In the genomic region with DNA sequence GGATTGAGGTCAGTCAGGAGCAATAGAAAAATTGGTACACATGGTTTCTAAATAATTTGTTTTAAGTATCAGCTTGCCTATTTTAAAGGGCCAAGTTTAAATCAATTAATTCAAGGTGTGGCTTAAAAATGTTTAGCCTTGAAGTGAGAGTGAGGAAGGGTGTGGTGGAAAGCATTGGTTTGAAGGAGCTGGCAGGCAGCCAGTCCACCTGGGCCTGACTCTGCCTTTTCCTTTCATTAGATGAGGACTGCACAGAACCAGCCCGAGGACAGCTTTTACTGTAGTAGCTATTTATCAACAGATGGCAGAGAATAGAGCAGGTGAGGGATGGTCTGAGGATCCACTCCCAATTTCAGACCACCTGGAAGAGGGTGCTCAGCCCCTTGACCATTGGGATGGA, we compare ENCODE assay signal across 12 cellular contexts. TPM values are rescaled to one million over a fixed set of nuclear protein-coding genes. Genes with fewer than 3 reads are reported as not detected.
DNase-seq lines count a peak whose midpoint lies in the region; ATAC-seq, FAIRE-seq and TF ChIP-seq lines count a peak whose summit lies in the region.
"Had no signal": no experiment of that assay in that cellular context is flagged by ENCODE, and none has a peak within 500 bp of the region (broad histone marks: within the 10 kb centered on the region; RNA-seq: fewer than 3 reads in every experiment).

No MANE protein-coding gene starts in this region.

- peaks cover 33% of the 10 kb centered on the region for H3K36me3 Mint-ChIP-seq in activated naive CD4-positive, alpha-beta T cell treated with anti-CD3 and anti-CD28 coated beads, Interleukin-2, amount 50 U/mL, for 24 hours
- H3K36me3 Mint-ChIP-seq in activated naive CD4-positive, alpha-beta T cell treated with anti-CD3 and anti-CD28 coated beads for 36 hours (ENCODE audit: low read depth): peaks cover 41% of the 10 kb centered on the region
- peaks cover 74% of the 10 kb centered on the region for H3K36me3 Mint-ChIP-seq in activated T-helper 2 cell treated with anti-CD3 and anti-CD28 coated beads, Interferon-gamma antibody, Interleukin-2, Interleukin-4, amounts not matched to agents 10 μg/mL and 5 μg/mL and 100 μg/mL, durations not matched to agents 14 hours and 24 hours and 36 hours (ENCODE audit: low read depth)

- ATAC-seq in K562: no peak
- ATAC-seq: heart right ventricle had no signal

- no peak for TF ChIP-seq EP300 in K562 (IDR thresholded peaks at IDR 0.05; ENCODE audit: low read length)
- TF ChIP-seq EP300 in transverse colon (IDR thresholded peaks at IDR 0.05; ENCODE audit: low read depth): no peak

- H3K9ac ChIP-seq in K562 (ENCODE audit: insufficient read depth in 1 of 2, low read depth in 2 of 2, low read length in 2 of 2): no peak overlapping the region
- H3K9ac ChIP-seq: BLaER1 had no signal

- CTCF ChIA-PET in activated naive CD4-positive, alpha-beta T cell treated with anti-CD3 and anti-CD28 coated beads for 36 hours (lab: Charles Lee): interaction anchor here (0.7 kb wide), 1 partner anchor 104 kb away, joined by 3 read pairs; no protein-coding TSS in a partner anchor
- CTCF ChIA-PET in K562 (lab: Yijun Ruan, JAX; ENCODE audit: low intra/inter-chr PET ratio): no interaction called here

- peak overlapping the region; percentile 1 for H3K4me3 Mint-ChIP-seq in activated naive CD4-positive, alpha-beta T cell treated with anti-CD3 and anti-CD28 coated beads, Interleukin-2, amount 50 U/mL, for 24 hours
- H3K4me3 Mint-ChIP-seq in activated naive CD4-positive, alpha-beta T cell treated with anti-CD3 and anti-CD28 coated beads for 36 hours: no peak overlapping the region
- no peak overlapping the region for H3K4me3 Mint-ChIP-seq in activated T-helper 2 cell treated with anti-CD3 and anti-CD28 coated beads, Interferon-gamma antibody, Interleukin-2, Interleukin-4, amounts not matched to agents 10 μg/mL and 5 μg/mL and 100 μg/mL, durations not matched to agents 14 hours and 24 hours and 36 hours (ENCODE audit: low read depth)
- H3K4me3 Mint-ChIP-seq: activated naive CD8-positive, alpha-beta T cell; T-helper 2 cell treated with Interferon-gamma antibody and Interleukin-4, amounts not matched to agents 5 μg/mL and 100 μg/mL, for 36 hours had no signal

- no peak for TF ChIP-seq RAD21 in K562 (CRISPR knock-in tag; conservative IDR thresholded peaks at IDR 0.05 in 1 of 2, IDR thresholded peaks at IDR 0.05 in 1 of 2)

- no peaks in the 10 kb centered on the region for H3K9me3 Mint-ChIP-seq in activated naive CD4-positive, alpha-beta T cell treated with anti-CD3 and anti-CD28 coated beads, Interleukin-2, amount 50 U/mL, for 24 hours
- no peaks in the 10 kb centered on the region for H3K9me3 Mint-ChIP-seq in activated naive CD4-positive, alpha-beta T cell treated with anti-CD3 and anti-CD28 coated beads for 36 hours
- no peaks in the 10 kb centered on the region for H3K9me3 Mint-ChIP-seq in activated T-helper 2 cell treated with anti-CD3 and anti-CD28 coated beads, Interferon-gamma antibody, Interleukin-2, Interleukin-4, amounts not matched to agents 10 μg/mL and 5 μg/mL and 100 μg/mL, durations not matched to agents 14 hours and 24 hours and 36 hours
- H3K9me3 Mint-ChIP-seq: T-helper 2 cell treated with Interferon-gamma antibody and Interleukin-4, amounts not matched to agents 5 μg/mL and 100 μg/mL, for 36 hours had no signal

- H3K4me1 Mint-ChIP-seq in activated naive CD4-positive, alpha-beta T cell treated with anti-CD3 and anti-CD28 coated beads, Interleukin-2, amount 50 U/mL, for 24 hours: peaks cover 34% of the 10 kb centered on the region
- H3K4me1 Mint-ChIP-seq in activated naive CD4-positive, alpha-beta T cell treated with anti-CD3 and anti-CD28 coated beads for 36 hours (ENCODE audit: low read depth): peaks cover 10% of the 10 kb centered on the region
- peaks cover 13% of the 10 kb centered on the region for H3K4me1 Mint-ChIP-seq in activated T-helper 2 cell treated with anti-CD3 and anti-CD28 coated beads, Interferon-gamma antibody, Interleukin-2, Interleukin-4, amounts not matched to agents 10 μg/mL and 5 μg/mL and 100 μg/mL, durations not matched to agents 14 hours and 24 hours and 36 hours (ENCODE audit: low read depth)

- H4K20me1 ChIP-seq in K562 (replicated peaks; ENCODE audit: control insufficient read depth, insufficient read depth, low read length): no peaks in the 10 kb centered on the region
- H4K20me1 ChIP-seq: BLaER1 had no signal

- no peak for DNase-seq in activated naive CD4-positive, alpha-beta T cell treated with anti-CD3 and anti-CD28 coated beads for 36 hours
- DNase-seq in NCI-H510A (lab: John Stamatoyannopoulos, UW): peak; percentile 38
- DNase-seq in K562 (ENCODE audit: extremely low read depth in 1 of 4, low spot score in 3 of 4): peak in 1 of 4 experiments; percentile 26
- DNase-seq in transverse colon: peak; percentile 74
- no peak for DNase-seq in activated CD8-positive, alpha-beta memory T cell treated with anti-CD3 and anti-CD28 coated beads, Interleukin-2, amount 50 U/mL, for 4 hours
- no peak for DNase-seq in activated T-helper 2 cell treated with anti-CD3 and anti-CD28 coated beads, Interferon-gamma antibody, Interleukin-2, Interleukin-4, amounts not matched to agents 10 μg/mL and 5 μg/mL and 100 μg/mL, durations not matched to agents 14 hours and 24 hours and 36 hours (ENCODE audit: low spot score)
- DNase-seq in amygdala (lab: John Stamatoyannopoulos, UW): no peak

- no peaks in the 10 kb centered on the region; a peak in 1 of 5 replicates for H3K4me1 ChIP-seq in K562 (replicated peaks in 1 of 2; ENCODE audit: control insufficient read depth in 2 of 2, insufficient read depth in 2 of 2, low read length in 2 of 2)
- H3K4me1 ChIP-seq in transverse colon: peaks cover 3 to 25% (median 10%) of the 10 kb centered on the region in 4 donors

- no peak overlapping the region for H3K27ac Mint-ChIP-seq in activated naive CD4-positive, alpha-beta T cell treated with anti-CD3 and anti-CD28 coated beads, Interleukin-2, amount 50 U/mL, for 24 hours
- no peak overlapping the region for H3K27ac Mint-ChIP-seq in activated naive CD4-positive, alpha-beta T cell treated with anti-CD3 and anti-CD28 coated beads for 36 hours
- H3K27ac Mint-ChIP-seq in activated T-helper 2 cell treated with anti-CD3 and anti-CD28 coated beads, Interferon-gamma antibody, Interleukin-2, Interleukin-4, amounts not matched to agents 10 μg/mL and 5 μg/mL and 100 μg/mL, durations not matched to agents 14 hours and 24 hours and 36 hours: no peak overlapping the region
- H3K27ac Mint-ChIP-seq: activated naive CD8-positive, alpha-beta T cell; T-helper 2 cell treated with Interferon-gamma antibody and Interleukin-4, amounts not matched to agents 5 μg/mL and 100 μg/mL, for 36 hours had no signal

- FAIRE-seq in K562 (lab: Jason Lieb, UNC): no peak

- no peak for TF ChIP-seq POLR2A in K562 (conservative IDR thresholded peaks at IDR 0.05)
- TF ChIP-seq POLR2A in transverse colon (IDR thresholded peaks at IDR 0.05): no peak

- no peak overlapping the region for H2AFZ ChIP-seq in K562 (ENCODE audit: low read depth, low read length)

- no peak overlapping the region for H3K4me3 ChIP-seq in K562
- no peak overlapping the region for H3K4me3 ChIP-seq in transverse colon
- H3K4me3 ChIP-seq: BLaER1, heart right ventricle had no signal

- no peaks in the 10 kb centered on the region for H3K79me2 ChIP-seq in K562 (ENCODE audit: control insufficient read depth, insufficient read depth, low read length)

- H3K27ac ChIP-seq in K562 (ENCODE audit: extremely low read depth, low read depth, low read length) (no peak overlapping the region), transverse colon (peak overlapping the region in 2 of 4 donors; percentile 32 to 57)
- H3K27ac ChIP-seq: BLaER1, heart right ventricle had no signal

- no TSS peak for BruUV-seq in K562 (replicated peaks; lab: Mats Ljungman, UMichigan)

- in situ Hi-C loops in K562 (cut with MboI): no loop called here
- in situ Hi-C loops in transverse colon (cut with MboI; ENCODE audit: low pct_ligation_motif_present in 1 of 4, low pct_unique_long_range_greater_than_20kb in 1 of 4, low sequenced_read_pairs in 3 of 4): no loop called here

- TF ChIP-seq CTCF in K562 (IDR thresholded peaks at IDR 0.05 in 2 of 3, conservative IDR thresholded peaks at IDR 0.05 in 1 of 3; ENCODE audit: insufficient read depth in 2 of 3, low read depth in 1 of 3, low read length in 3 of 3): no peak
- TF ChIP-seq CTCF in transverse colon (IDR thresholded peaks at IDR 0.05): no peak

- H3K36me3 ChIP-seq in K562 (ENCODE audit: control insufficient read depth, insufficient read depth, low read length) (peaks cover 92% of the 10 kb centered on the region), transverse colon (peaks cover 0 to 35% (median 16%) of the 10 kb centered on the region in 4 donors)

- POLR2A ChIA-PET in K562 (lab: Yijun Ruan, JAX): interaction anchor here (0.8 kb wide), 1 partner anchor 9 kb away, joined by 3 read pairs; no protein-coding TSS in a partner anchor

- 67% methylated on average over 1 of the region's 1 CpG for WGBS in K562 (ENCODE audit: insufficient coverage, low coverage, missing lambda C conversion rate)
- WGBS in transverse colon (ENCODE audit: low coverage in 1 of 2), 2 donors: 0 to 50% methylated on average over 1 of the region's 1 CpG

- H3K9me3 ChIP-seq in K562 (replicated peaks; ENCODE audit: control insufficient read depth, insufficient read depth, low read depth, low read length): no peaks in the 10 kb centered on the region
- no peaks in the 10 kb centered on the region for H3K9me3 ChIP-seq in transverse colon
- H3K9me3 ChIP-seq: BLaER1, heart right ventricle had no signal

- no peak overlapping the region for H3K4me2 ChIP-seq in K562 (ENCODE audit: insufficient read depth, low read length)
- H3K4me2 ChIP-seq: BLaER1 had no signal

- intact Hi-C loops in activated naive CD4-positive, alpha-beta T cell treated with anti-CD3 and anti-CD28 coated beads for 36 hours (cut with micrococcal nuclease): no loop called here
- intact Hi-C loops in K562 (cut with micrococcal nuclease): no loop called here
- intact Hi-C loops in transverse colon (cut with DNase I; ENCODE audit: low total_unique reads): no loop called here
- intact Hi-C loops in activated T-helper 2 cell treated with anti-CD3 and anti-CD28 coated beads, Interferon-gamma antibody, Interleukin-2, Interleukin-4, amounts not matched to agents 10 μg/mL and 5 μg/mL and 100 μg/mL, durations not matched to agents 14 hours and 24 hours and 36 hours (cut with micrococcal nuclease): no loop called here

- no peaks in the 10 kb centered on the region for H3K9me1 ChIP-seq in K562 (ENCODE audit: control insufficient read depth, insufficient read depth, low read length)

- no peaks in the 10 kb centered on the region for H3K27me3 ChIP-seq in K562 (ENCODE audit: control insufficient read depth in 2 of 2, insufficient read depth in 2 of 2, low read length in 2 of 2)
- H3K27me3 ChIP-seq in transverse colon: no peaks in the 10 kb centered on the region
- H3K27me3 ChIP-seq: BLaER1, heart right ventricle had no signal

- H3K27me3 Mint-ChIP-seq in activated naive CD4-positive, alpha-beta T cell treated with anti-CD3 and anti-CD28 coated beads, Interleukin-2, amount 50 U/mL, for 24 hours: no peaks in the 10 kb centered on the region
- no peaks in the 10 kb centered on the region for H3K27me3 Mint-ChIP-seq in activated naive CD4-positive, alpha-beta T cell treated with anti-CD3 and anti-CD28 coated beads for 36 hours (ENCODE audit: low read depth)
- no peaks in the 10 kb centered on the region for H3K27me3 Mint-ChIP-seq in activated T-helper 2 cell treated with anti-CD3 and anti-CD28 coated beads, Interferon-gamma antibody, Interleukin-2, Interleukin-4, amounts not matched to agents 10 μg/mL and 5 μg/mL and 100 μg/mL, durations not matched to agents 14 hours and 24 hours and 36 hours (ENCODE audit: low read depth)
- H3K27me3 Mint-ChIP-seq: activated naive CD8-positive, alpha-beta T cell had no signal

RNA-seq across cellular contexts. Expression of gene DHX35, which starts 42.4 kb away (rescaled TPM):
- total RNA-seq in activated naive CD4-positive, alpha-beta T cell treated with anti-CD3 and anti-CD28 coated beads for 36 hours: 10 to 100 TPM in 1 of 2 experiments, 1 to 10 TPM in 1; 9.5 to 10.3 TPM
- total RNA-seq in K562 (2011; cell fraction: chromatin; rRNA removed; ENCODE audit: low replicate concordance): 39.4 and 43.4 TPM in 2 replicates
- total RNA-seq in K562 (2011; cell fraction: nucleolus; rRNA removed): 22.5 and 28.2 TPM in 2 replicates
- 33.8 and 41.0 TPM in 2 replicates for total RNA-seq in K562 (2011; cell fraction: nucleoplasm; rRNA removed)
- total RNA-seq in K562 (2014; rRNA removed) (14.9 and 15.8 TPM in 2 replicates), K562 (2014; rRNA removed; fragmentation: Illumina TruSeq; extraction: Trizol) (16.3 TPM in 2 replicates), K562 (2015; rRNA removed; fragmentation: Illumina TruSeq; extraction: Trizol) (17.8 and 18.5 TPM in 2 replicates), K562 (2021) (14.7 and 16.9 TPM in 2 replicates), transverse colon (10 to 100 TPM; 15.5 to 75.9 (median 17.7) TPM)
- polyA plus RNA-seq in K562 (2011; rRNA removed) (25.6 and 27.5 TPM in 2 replicates), K562 (2014; fragmentation: Illumina TruSeq; extraction: Trizol) (20.8 and 24.2 TPM in 2 replicates), K562 (2014; fragmentation: Nextera tagmentation; extraction: Ambion mirVana) (10 to 100 TPM in 1 of 2 experiments, 1 to 10 TPM in 1; 6.5 to 12.0 TPM), K562 (2014; rRNA removed) (18.2 and 23.6 TPM in 2 replicates)
- polyA plus RNA-seq in K562 (2011; cell fraction: cytosol; rRNA removed): 18.1 and 25.8 TPM in 2 replicates
- polyA plus RNA-seq in K562 (2011; cell fraction: nucleus; rRNA removed): 44.2 and 53.9 TPM in 2 replicates
- polyA plus RNA-seq in K562 (2012): 9.0 and 9.1 TPM in 2 replicates
- 31.5 and 32.2 TPM in 2 replicates for polyA minus RNA-seq in K562 (2011; rRNA and poly(A)+ RNA removed)
- 12.5 and 13.8 TPM in 2 replicates for polyA minus RNA-seq in K562 (2011; cell fraction: cytosol; rRNA and poly(A)+ RNA removed)
- 19.7 and 32.0 TPM in 2 replicates for polyA minus RNA-seq in K562 (2011; cell fraction: nucleus; rRNA and poly(A)+ RNA removed)
- 14.8 and 15.3 TPM in 2 replicates for total RNA-seq in activated T-helper 2 cell treated with anti-CD3 and anti-CD28 coated beads, Interferon-gamma antibody, Interleukin-2, Interleukin-4, amounts not matched to agents 10 μg/mL and 5 μg/mL and 100 μg/mL, durations not matched to agents 14 hours and 24 hours and 36 hours

Comparison
In these comparisons a context has a peak if more than half of its experiments do, and no peak if none do; other contexts are left out.
1. DNase-seq: peak in NCI-H510A (single experiment) and transverse colon (single experiment); none in activated naive CD4-positive, alpha-beta T cell treated with anti-CD3 and anti-CD28 coated beads for 36 hours (single experiment), activated CD8-positive, alpha-beta memory T cell treated with anti-CD3 and anti-CD28 coated beads, Interleukin-2, amount 50 U/mL, for 4 hours (single experiment), activated T-helper 2 cell treated with anti-CD3 and anti-CD28 coated beads, Interferon-gamma antibody, Interleukin-2, Interleukin-4, amounts not matched to agents 10 μg/mL and 5 μg/mL and 100 μg/mL, durations not matched to agents 14 hours and 24 hours and 36 hours (single experiment) and amygdala (0 of 56).